Comparison of ENCODE assay signal across 12 cellular contexts in the genomic region with DNA sequence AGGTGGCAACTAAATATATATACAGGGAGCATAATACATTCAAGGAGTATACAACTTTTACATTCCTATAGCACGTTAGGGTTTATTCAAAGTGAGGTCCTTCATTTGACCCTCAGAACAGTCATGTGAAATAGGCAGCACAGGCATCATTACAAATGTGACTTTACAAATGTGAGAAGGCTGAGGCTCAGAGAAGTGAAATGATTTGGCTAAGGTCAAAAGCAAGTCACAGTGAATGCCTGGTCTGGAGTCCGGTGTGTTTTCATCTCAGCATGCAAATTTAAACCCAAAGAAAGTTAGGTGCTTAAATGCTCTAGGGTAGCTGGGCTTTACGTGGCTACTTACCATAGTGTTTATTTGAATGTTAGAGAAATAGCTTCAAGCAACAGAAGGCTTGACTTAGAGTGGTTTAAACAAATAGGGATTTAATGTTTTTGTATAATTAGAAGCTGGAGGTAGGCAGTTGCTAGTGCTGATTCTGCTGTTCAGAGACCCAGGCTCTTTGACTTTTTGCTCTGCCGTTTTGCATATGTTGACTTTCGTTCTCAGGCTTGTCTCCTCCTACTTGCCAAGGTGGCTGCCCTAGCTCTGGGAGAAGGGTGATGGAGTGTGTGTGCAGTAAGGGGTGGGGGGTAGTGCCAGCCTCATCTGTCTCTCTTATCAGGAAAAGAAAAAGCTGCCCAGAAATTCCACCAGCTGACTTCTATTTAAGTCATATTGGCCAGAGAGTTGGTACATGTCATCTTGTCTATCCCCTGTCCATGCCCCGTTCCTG.
DNase-seq lines count a peak whose midpoint lies in the region; ATAC-seq and TF ChIP-seq lines count a peak whose summit lies in the region.
"Had no signal": no experiment of that assay in that cellular context is flagged by ENCODE, and none has a peak within 500 bp of the region (broad histone marks: within the 10 kb centered on the region; RNA-seq: fewer than 3 reads in every experiment).

No MANE protein-coding gene starts in this region.

- H3K4me3 Mint-ChIP-seq in T-helper 1 cell treated with Interleukin-12 subunit alpha and Interleukin-12 subunit beta and Interleukin-4 antibody, amounts not matched to agents 30 μg/mL and 1 μg/mL, for 36 hours = peak overlapping the region; percentile 56
- no peak overlapping the region for H3K4me3 Mint-ChIP-seq in WTC11

- no peaks in the 10 kb centered on the region for H3K9me3 ChIP-seq in neuronal stem cell (replicated peaks in 1 of 2; ENCODE audit: control insufficient read depth in 2 of 2, insufficient read depth in 1 of 2, low read depth in 1 of 2, low read length in 2 of 2)
- H3K9me3 ChIP-seq: suprapubic skin had no signal

- no CpG with 5 or more reads among the region's 6 CpGs for WGBS in neuronal stem cell (ENCODE audit: extremely low coverage in 2 of 2, insufficient read length in 2 of 2, insufficient replicate concordance in 1 of 2), 2 donors

- peaks cover 30% of the 10 kb centered on the region for H3K4me1 Mint-ChIP-seq in T-helper 1 cell treated with Interleukin-12 subunit alpha and Interleukin-12 subunit beta and Interleukin-4 antibody, amounts not matched to agents 30 μg/mL and 1 μg/mL, for 36 hours (ENCODE audit: low read depth)
- peaks cover 29% of the 10 kb centered on the region for H3K4me1 Mint-ChIP-seq in WTC11

- peaks cover 9% of the 10 kb centered on the region for H3K36me3 Mint-ChIP-seq in T-helper 1 cell treated with Interleukin-12 subunit alpha and Interleukin-12 subunit beta and Interleukin-4 antibody, amounts not matched to agents 30 μg/mL and 1 μg/mL, for 36 hours (ENCODE audit: low read depth)
- H3K36me3 Mint-ChIP-seq in WTC11 = no peaks in the 10 kb centered on the region

- CTCF ChIA-PET in WTC11 (lab: Charles Lee) = no interaction called here

- peak overlapping the region; percentile 73 for H2AFZ ChIP-seq in neuronal stem cell (ENCODE audit: low read length)

- no peak overlapping the region for H3K18ac ChIP-seq in neuronal stem cell (ENCODE audit: low read length)

- H3K9me3 Mint-ChIP-seq in T-helper 1 cell treated with Interleukin-12 subunit alpha and Interleukin-12 subunit beta and Interleukin-4 antibody, amounts not matched to agents 30 μg/mL and 1 μg/mL, for 36 hours = peaks cover 6% of the 10 kb centered on the region
- no peaks in the 10 kb centered on the region for H3K9me3 Mint-ChIP-seq in WTC11

- ATAC-seq in GM21717 (IDR thresholded peaks at IDR 0.05; ENCODE audit: unreplicated experiment) (peak; percentile 34), WTC11 (peak; percentile 50), GM21367 (IDR thresholded peaks at IDR 0.05; ENCODE audit: unreplicated experiment) (no peak)

- H2BK12ac ChIP-seq in neuronal stem cell (ENCODE audit: low read length) = no peak overlapping the region

- no peak overlapping the region for H3K4me2 ChIP-seq in neuronal stem cell (ENCODE audit: insufficient read depth, low read length, poor library complexity, severe bottlenecking)

- no peak for TF ChIP-seq CTCF in WTC11 (IDR thresholded peaks at IDR 0.05)

- POLR2A ChIA-PET in WTC11 (lab: Charles Lee) = no interaction called here

- no peak overlapping the region for H4K91ac ChIP-seq in neuronal stem cell (ENCODE audit: low read depth, low read length, poor library complexity)

- H2AK5ac ChIP-seq in neuronal stem cell (ENCODE audit: low read depth, low read length) = no peak overlapping the region

- H3K9ac ChIP-seq in neuronal stem cell (ENCODE audit: low read depth, low read length, poor library complexity) = no peak overlapping the region

- H3K27me3 Mint-ChIP-seq in T-helper 1 cell treated with Interleukin-12 subunit alpha and Interleukin-12 subunit beta and Interleukin-4 antibody, amounts not matched to agents 30 μg/mL and 1 μg/mL, for 36 hours (ENCODE audit: low read depth) = peaks cover 4% of the 10 kb centered on the region
- no peaks in the 10 kb centered on the region for H3K27me3 Mint-ChIP-seq in WTC11 (ENCODE audit: low read depth)

- no peak overlapping the region for H4K8ac ChIP-seq in neuronal stem cell (ENCODE audit: low read depth, low read length)

- H3K27ac ChIP-seq in neuronal stem cell (replicated peaks; ENCODE audit: low read length) = no peak overlapping the region
- H3K27ac ChIP-seq: suprapubic skin had no signal

- H3K27me3 ChIP-seq in neuronal stem cell (ENCODE audit: control insufficient read depth in 3 of 3, insufficient read depth in 3 of 3, low read depth in 1 of 3, low read length in 3 of 3) = no peaks in the 10 kb centered on the region
- H3K27me3 ChIP-seq: suprapubic skin had no signal

- H3K27ac Mint-ChIP-seq in T-helper 1 cell treated with Interleukin-12 subunit alpha and Interleukin-12 subunit beta and Interleukin-4 antibody, amounts not matched to agents 30 μg/mL and 1 μg/mL, for 36 hours = peak overlapping the region; percentile 32
- no peak overlapping the region for H3K27ac Mint-ChIP-seq in WTC11

- no peaks in the 10 kb centered on the region for H3K79me1 ChIP-seq in neuronal stem cell (ENCODE audit: low read depth, low read length)

- H3K4ac ChIP-seq in neuronal stem cell (ENCODE audit: low read length) = no peak overlapping the region

- DNase-seq in T-helper 1 cell (no peak), WTC11 (ENCODE audit: low spot score) (no peak), neuronal stem cell (ENCODE audit: low spot score) (no peak), OCI-M2 (lab: John Stamatoyannopoulos, UW; ENCODE audit: unreplicated experiment) (no peak)
- DNase-seq in activated effector memory CD4-positive, alpha-beta T cell treated with Interleukin-2 at 50 U/mL for 16 hours = no peak
- DNase-seq: KG1; SHP77 treated with DMSO at 0.1 percent for 48 hours; stimulated activated CD4-positive, alpha-beta T cell treated with anti-CD3 and anti-CD28 coated beads, Interleukin-1b, Interleukin-23, amount 100 ng/mL, for 48 hours had no signal

- no peak overlapping the region for H2BK15ac ChIP-seq in neuronal stem cell (ENCODE audit: low read length)

- no peak overlapping the region for H2BK120ac ChIP-seq in neuronal stem cell (ENCODE audit: low read depth, low read length)

- H3K36me3 ChIP-seq in neuronal stem cell (replicated peaks in 1 of 2; ENCODE audit: control insufficient read depth in 2 of 2, insufficient read depth in 2 of 2, low read length in 2 of 2) = no peaks in the 10 kb centered on the region
- H3K36me3 ChIP-seq: suprapubic skin had no signal

- H3K4me3 ChIP-seq in neuronal stem cell (ENCODE audit: low read length in 2 of 2) = no peak overlapping the region
- H3K4me3 ChIP-seq: suprapubic skin had no signal

- peaks cover 2 to 22% of the 10 kb centered on the region in 2 donors for H3K4me1 ChIP-seq in neuronal stem cell (ENCODE audit: control insufficient read depth in 2 of 2, insufficient read depth in 1 of 2, low read depth in 1 of 2, low read length in 2 of 2)

- H3K23ac ChIP-seq in neuronal stem cell (ENCODE audit: low read depth, low read length, poor library complexity) = no peak overlapping the region

- no peak overlapping the region for H2BK5ac ChIP-seq in neuronal stem cell (ENCODE audit: low read length)

- H3K14ac ChIP-seq in neuronal stem cell (ENCODE audit: low read length) = no peak overlapping the region

TF ChIP-seq in WTC11, 78 proteins besides CTCF, POLR2A, EP300 and RAD21 (continues in another document):
- TF ChIP-seq RELA (CRISPR knock-in tag; IDR thresholded peaks at IDR 0.05; ENCODE audit: borderline replicate concordance) = no peak
- no peak for TF ChIP-seq ZNF423 (CRISPR knock-in tag; IDR thresholded peaks at IDR 0.05)
- TF ChIP-seq, protein P1, sequence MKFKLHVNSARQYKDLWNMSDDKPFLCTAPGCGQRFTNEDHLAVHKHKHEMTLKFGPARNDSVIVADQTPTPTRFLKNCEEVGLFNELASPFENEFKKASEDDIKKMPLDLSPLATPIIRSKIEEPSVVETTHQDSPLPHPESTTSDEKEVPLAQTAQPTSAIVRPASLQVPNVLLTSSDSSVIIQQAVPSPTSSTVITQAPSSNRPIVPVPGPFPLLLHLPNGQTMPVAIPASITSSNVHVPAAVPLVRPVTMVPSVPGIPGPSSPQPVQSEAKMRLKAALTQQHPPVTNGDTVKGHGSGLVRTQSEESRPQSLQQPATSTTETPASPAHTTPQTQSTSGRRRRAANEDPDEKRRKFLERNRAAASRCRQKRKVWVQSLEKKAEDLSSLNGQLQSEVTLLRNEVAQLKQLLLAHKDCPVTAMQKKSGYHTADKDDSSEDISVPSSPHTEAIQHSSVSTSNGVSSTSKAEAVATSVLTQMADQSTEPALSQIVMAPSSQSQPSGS (CRISPR knock-in tag; IDR thresholded peaks at IDR 0.05; ENCODE audit: borderline replicate concordance, low read depth) = no peak
- TF ChIP-seq ZNF317 (CRISPR knock-in tag; IDR thresholded peaks at IDR 0.05; ENCODE audit: borderline replicate concordance, low read depth) = no peak
- TF ChIP-seq, protein P2, sequence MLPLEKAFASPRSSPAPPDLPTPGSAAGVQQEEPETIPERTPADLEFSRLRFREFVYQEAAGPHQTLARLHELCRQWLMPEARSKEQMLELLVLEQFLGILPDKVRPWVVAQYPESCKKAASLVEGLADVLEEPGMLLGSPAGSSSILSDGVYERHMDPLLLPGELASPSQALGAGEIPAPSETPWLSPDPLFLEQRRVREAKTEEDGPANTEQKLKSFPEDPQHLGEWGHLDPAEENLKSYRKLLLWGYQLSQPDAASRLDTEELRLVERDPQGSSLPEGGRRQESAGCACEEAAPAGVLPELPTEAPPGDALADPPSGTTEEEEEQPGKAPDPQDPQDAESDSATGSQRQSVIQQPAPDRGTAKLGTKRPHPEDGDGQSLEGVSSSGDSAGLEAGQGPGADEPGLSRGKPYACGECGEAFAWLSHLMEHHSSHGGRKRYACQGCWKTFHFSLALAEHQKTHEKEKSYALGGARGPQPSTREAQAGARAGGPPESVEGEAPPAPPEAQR (CRISPR knock-in tag; IDR thresholded peaks at IDR 0.05) = no peak
- TF ChIP-seq, protein P3, sequence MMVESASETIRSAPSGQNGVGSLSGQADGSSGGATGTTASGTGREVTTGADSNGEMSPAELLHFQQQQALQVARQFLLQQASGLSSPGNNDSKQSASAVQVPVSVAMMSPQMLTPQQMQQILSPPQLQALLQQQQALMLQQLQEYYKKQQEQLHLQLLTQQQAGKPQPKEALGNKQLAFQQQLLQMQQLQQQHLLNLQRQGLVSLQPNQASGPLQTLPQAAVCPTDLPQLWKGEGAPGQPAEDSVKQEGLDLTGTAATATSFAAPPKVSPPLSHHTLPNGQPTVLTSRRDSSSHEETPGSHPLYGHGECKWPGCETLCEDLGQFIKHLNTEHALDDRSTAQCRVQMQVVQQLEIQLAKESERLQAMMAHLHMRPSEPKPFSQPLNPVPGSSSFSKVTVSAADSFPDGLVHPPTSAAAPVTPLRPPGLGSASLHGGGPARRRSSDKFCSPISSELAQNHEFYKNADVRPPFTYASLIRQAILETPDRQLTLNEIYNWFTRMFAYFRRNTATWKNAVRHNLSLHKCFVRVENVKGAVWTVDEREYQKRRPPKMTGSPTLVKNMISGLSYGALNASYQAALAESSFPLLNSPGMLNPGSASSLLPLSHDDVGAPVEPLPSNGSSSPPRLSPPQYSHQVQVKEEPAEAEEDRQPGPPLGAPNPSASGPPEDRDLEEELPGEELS (CRISPR knock-in tag; IDR thresholded peaks at IDR 0.05) = no peak
- TF ChIP-seq CREM (CRISPR knock-in tag; IDR thresholded peaks at IDR 0.05) = no peak
- TF ChIP-seq NFYB (CRISPR knock-in tag; conservative IDR thresholded peaks at IDR 0.05; ENCODE audit: low read depth) = no peak
